ENCODE assay signal across 8 cellular contexts in genomic region chr19:2477141-2477710, GRCh38. TPM values are rescaled to one million over a fixed set of nuclear protein-coding genes. Genes with fewer than 3 reads are reported as not detected.
DNase-seq lines count a peak whose midpoint lies in the region; ATAC-seq and TF ChIP-seq lines count a peak whose summit lies in the region.

No MANE protein-coding gene starts in this region.

- ATAC-seq in left cardiac atrium (peak; percentile 1), HG03342 (IDR thresholded peaks at IDR 0.05; ENCODE audit: unreplicated experiment) (no peak), HG03442 (IDR thresholded peaks at IDR 0.05; ENCODE audit: unreplicated experiment) (no peak)

- intact Hi-C loops in A673 (cut with micrococcal nuclease; ENCODE audit: unreplicated experiment) (loop anchor here (5.0 kb wide), 1 partner anchor 65 kb away; no protein-coding TSS in a partner anchor), left cardiac atrium (cut with DNase I) (loop anchor here (2.0 to 10.0 kb wide), 3 partner anchors 65 to 98 kb away; no protein-coding TSS in a partner anchor)

- H3K27ac ChIP-seq in A673 (ENCODE audit: low read depth, low read length, poor library complexity, severe bottlenecking) (peak overlapping the region; percentile 23), HUES48 (ENCODE audit: low read depth, low read length) (no peak overlapping the region)

- H3K36me3 ChIP-seq in A673 (ENCODE audit: insufficient read depth, low read length, poor library complexity, severe bottlenecking) (no peaks in the 10 kb centered on the region), HUES48 (ENCODE audit: control insufficient read depth, insufficient read depth, low read length) (no peaks in the 10 kb centered on the region)

- H3K9me3 Mint-ChIP-seq in activated naive CD8-positive, alpha-beta T cell treated with anti-CD3 and anti-CD28 coated beads for 36 hours = peaks cover 3% of the 10 kb centered on the region

- no peak for TF ChIP-seq CTCF in A673 (conservative IDR thresholded peaks at IDR 0.05; ENCODE audit: low read depth, low read length)
- TF ChIP-seq CTCF in retinal pigment epithelial cell (conservative IDR thresholded peaks at IDR 0.05; ENCODE audit: low read depth, low read length) = no peak

- no peak overlapping the region; the same call in 1 of the 2 replicates for H3K9ac ChIP-seq in HUES48 (ENCODE audit: low read depth, low read length)

- POLR2A ChIA-PET in A673 (lab: Charles Lee; ENCODE audit: low non-redundant PET) = interaction anchor here (0.5 to 1.1 kb wide), 4 partner anchors 27 to 140 kb away, joined by 3 to 8 read pairs (median 4); no protein-coding TSS in a partner anchor

- H3K4me1 Mint-ChIP-seq in activated naive CD8-positive, alpha-beta T cell treated with anti-CD3 and anti-CD28 coated beads for 36 hours = peaks cover 23% of the 10 kb centered on the region

- H3K4me3 ChIP-seq in A673 (ENCODE audit: low read depth, low read length, poor library complexity, severe bottlenecking) (peak overlapping the region; percentile 81), HUES48 (ENCODE audit: low read depth, low read length) (peak overlapping the region; percentile 91), retinal pigment epithelial cell (ENCODE audit: low read length) (peak overlapping the region; percentile 100)

- no peaks in the 10 kb centered on the region for H3K27me3 ChIP-seq in A673 (replicated peaks; ENCODE audit: insufficient read depth, low read depth, low read length, poor library complexity)
- H3K27me3 ChIP-seq in HUES48 (ENCODE audit: control insufficient read depth, insufficient read depth, low read length) = peaks cover 43% of the 10 kb centered on the region

- peak overlapping the region; percentile 98 for H3K27ac Mint-ChIP-seq in activated naive CD8-positive, alpha-beta T cell treated with anti-CD3 and anti-CD28 coated beads for 36 hours

- H3K9me3 ChIP-seq in A673 (ENCODE audit: low read depth, low read length, poor library complexity, severe bottlenecking) (no peaks in the 10 kb centered on the region), HUES48 (ENCODE audit: control insufficient read depth, insufficient read depth, low read length) (no peaks in the 10 kb centered on the region)

- H3K4me3 Mint-ChIP-seq in activated naive CD8-positive, alpha-beta T cell treated with anti-CD3 and anti-CD28 coated beads for 36 hours = peak overlapping the region; percentile 100

- no TSS peak for BruUV-seq in A673 (replicated peaks; lab: Mats Ljungman, UMichigan)

- H3K4me1 ChIP-seq in A673 (ENCODE audit: insufficient read depth, low read length, poor library complexity, severe bottlenecking) (peaks cover 33% of the 10 kb centered on the region), HUES48 (ENCODE audit: control insufficient read depth, insufficient read depth, low read length) (peaks cover 3% of the 10 kb centered on the region; the same call in 1 of the 2 replicates)

- DNase-seq in A673 (ENCODE audit: low spot score) (no peak), left cardiac atrium (peak; percentile 54), retinal pigment epithelial cell (ENCODE audit: low read depth) (no peak), SW480 (ENCODE audit: low spot score) (no peak)
- DNase-seq in activated naive CD8-positive, alpha-beta T cell treated with anti-CD3 and anti-CD28 coated beads for 36 hours = no peak

- H3K36me3 Mint-ChIP-seq in activated naive CD8-positive, alpha-beta T cell treated with anti-CD3 and anti-CD28 coated beads for 36 hours = peaks cover 29% of the 10 kb centered on the region

- CTCF ChIA-PET in A673 (lab: Charles Lee) = interaction anchor here (0.8 to 3.6 kb wide), 4 partner anchors 123 to 159 kb away, joined by 3 to 23 read pairs (median 8); no protein-coding TSS in a partner anchor

- peaks cover 3% of the 10 kb centered on the region for H3K27me3 Mint-ChIP-seq in activated naive CD8-positive, alpha-beta T cell treated with anti-CD3 and anti-CD28 coated beads for 36 hours

RNA-seq across cellular contexts. Expression of gene GADD45B, which starts 1.3 kb away (rescaled TPM):
- total RNA-seq in A673 (2021) (12.3 and 16.4 TPM in 2 replicates), left cardiac atrium (100 to 1,000 TPM in 1 of 2 donors, 10 to 100 TPM in 1; 64.0 to 189 TPM)
- total RNA-seq in activated naive CD8-positive, alpha-beta T cell treated with anti-CD3 and anti-CD28 coated beads for 36 hours = 10 to 100 TPM; 83.0 to 97.2 TPM

RNA-seq across cellular contexts. Expression of gene LMNB2, which starts 20.5 kb away (rescaled TPM):
- 241 and 243 TPM in 2 replicates for total RNA-seq in A673 (2021)
- 100 to 1,000 TPM; 105 to 107 TPM for total RNA-seq in activated naive CD8-positive, alpha-beta T cell treated with anti-CD3 and anti-CD28 coated beads for 36 hours
- 10 to 100 TPM; 19.5 to 20.6 TPM for total RNA-seq in left cardiac atrium

RNA-seq across cellular contexts. Expression of gene TIMM13, which starts 49.8 kb away (rescaled TPM):
- total RNA-seq in A673 (2021) (206 and 213 TPM in 2 replicates), left cardiac atrium (10 to 100 TPM; 76.8 to 78.7 TPM)
- 100 to 1,000 TPM; 179 to 184 TPM for total RNA-seq in activated naive CD8-positive, alpha-beta T cell treated with anti-CD3 and anti-CD28 coated beads for 36 hours

Comparison
In these comparisons a context has a peak if more than half of its experiments do, and no peak if none do; other contexts are left out.
1. ATAC-seq: peak in left cardiac atrium (2 of 2); none in HG03342 (single experiment) and HG03442 (single experiment).
2. RNA of gene LMNB2, which starts 20.5 kb away (total RNA-seq): 241 to 243 TPM in A673 and 105 to 107 TPM in activated naive CD8-positive, alpha-beta T cell treated with anti-CD3 and anti-CD28 coated beads for 36 hours; 19.5 to 20.6 TPM in left cardiac atrium; every median in the first group is over 4 times any median in the second.
3. Peak in every context shown above with its lines, with median percentiles within 50 percentile points of each other: H3K4me3 ChIP-seq.